Comparison of ENCODE assay signal across 20 cellular contexts in genomic region chr6:2388554-2389324, GRCh38.
A peak's percentile ranks its signal among the peaks of the same experiment; 100 is the strongest.
DNase-seq lines count a peak whose midpoint lies in the region; ATAC-seq, FAIRE-seq and TF ChIP-seq lines count a peak whose summit lies in the region.
"Had no signal": no experiment of that assay in that cellular context is flagged by ENCODE, and none has a peak within 500 bp of the region (broad histone marks: within the 10 kb centered on the region; RNA-seq: fewer than 3 reads in every experiment).

No MANE protein-coding gene starts in this region.

- no peak overlapping the region for H3K23ac ChIP-seq in neuronal stem cell (ENCODE audit: low read depth, low read length, poor library complexity)

- no peak for ATAC-seq in central memory CD8-positive, alpha-beta T cell (replicated peaks; ENCODE audit: extremely low read depth, poor library complexity, severe bottlenecking)
- peak; percentile 20 for ATAC-seq in naive thymus-derived CD4-positive, alpha-beta T cell
- ATAC-seq in pancreas (no peak), GM21390 (IDR thresholded peaks at IDR 0.05; ENCODE audit: unreplicated experiment) (no peak)

- POLR2A ChIA-PET in naive thymus-derived CD4-positive, alpha-beta T cell (lab: Charles Lee), result no interaction called here

- peak overlapping the region; percentile 5 for H3K14ac ChIP-seq in neuronal stem cell (ENCODE audit: low read length)

- WGBS in neuronal stem cell (ENCODE audit: extremely low coverage in 2 of 2, insufficient read length in 2 of 2, insufficient replicate concordance in 1 of 2), 2 donors, result no CpG with 5 or more reads among the region's 11 CpGs
- WGBS in pancreas, 2 donors, result 93 to 97% methylated on average over 11 of the region's 11 CpGs

- TF ChIP-seq CTCF in pancreas (IDR thresholded peaks at IDR 0.05), result no peak

- no peaks in the 10 kb centered on the region for H3K27me3 ChIP-seq in naive thymus-derived CD4-positive, alpha-beta T cell (ENCODE audit: control insufficient read depth in 2 of 2, insufficient read depth in 2 of 2, low read length in 2 of 2)
- H3K27me3 ChIP-seq in neuronal stem cell (ENCODE audit: control insufficient read depth in 3 of 3, insufficient read depth in 3 of 3, low read depth in 1 of 3, low read length in 3 of 3), result no peaks in the 10 kb centered on the region
- no peaks in the 10 kb centered on the region for H3K27me3 ChIP-seq in pancreas

- H3K9me3 Mint-ChIP-seq in central memory CD8-positive, alpha-beta T cell, result no peaks in the 10 kb centered on the region
- peaks cover 0 to 8% (median 0%) of the 10 kb centered on the region in 11 donors for H3K9me3 Mint-ChIP-seq in naive thymus-derived CD4-positive, alpha-beta T cell
- H3K9me3 Mint-ChIP-seq: CD8-positive, alpha-beta memory T cell had no signal

- no peaks in the 10 kb centered on the region for H3K27me3 Mint-ChIP-seq in central memory CD8-positive, alpha-beta T cell
- H3K27me3 Mint-ChIP-seq in naive thymus-derived CD4-positive, alpha-beta T cell, result no peaks in the 10 kb centered on the region
- H3K27me3 Mint-ChIP-seq: CD4-positive, CD25-positive, alpha-beta regulatory T cell; CD8-positive, alpha-beta memory T cell had no signal

- no peak overlapping the region for H3K4me3 ChIP-seq in naive thymus-derived CD4-positive, alpha-beta T cell (ENCODE audit: low read length)
- H3K4me3 ChIP-seq in neuronal stem cell (ENCODE audit: low read length in 2 of 2), result peak overlapping the region in 1 of 2 donors; percentile 2
- no peak overlapping the region for H3K4me3 ChIP-seq in pancreas

- no peak overlapping the region for H3K4me3 Mint-ChIP-seq in central memory CD8-positive, alpha-beta T cell
- no peak overlapping the region for H3K4me3 Mint-ChIP-seq in naive thymus-derived CD4-positive, alpha-beta T cell
- H3K4me3 Mint-ChIP-seq: CD4-positive, CD25-positive, alpha-beta regulatory T cell; CD8-positive, alpha-beta memory T cell; H9 had no signal

- H3K4me1 ChIP-seq in naive thymus-derived CD4-positive, alpha-beta T cell (ENCODE audit: control insufficient read depth in 2 of 2, insufficient read depth in 2 of 2, low read length in 2 of 2), result no peaks in the 10 kb centered on the region
- H3K4me1 ChIP-seq in neuronal stem cell (ENCODE audit: control insufficient read depth in 2 of 2, insufficient read depth in 1 of 2, low read depth in 1 of 2, low read length in 2 of 2), result no peaks in the 10 kb centered on the region
- H3K4me1 ChIP-seq in pancreas, result no peaks in the 10 kb centered on the region
- H3K4me1 ChIP-seq: BE2C, Caco-2 had no signal

- H3K4me1 Mint-ChIP-seq in central memory CD8-positive, alpha-beta T cell, result no peaks in the 10 kb centered on the region
- no peaks in the 10 kb centered on the region for H3K4me1 Mint-ChIP-seq in naive thymus-derived CD4-positive, alpha-beta T cell
- H3K4me1 Mint-ChIP-seq: CD8-positive, alpha-beta memory T cell; H9 had no signal

- no peaks in the 10 kb centered on the region for H3K36me3 ChIP-seq in naive thymus-derived CD4-positive, alpha-beta T cell (ENCODE audit: control insufficient read depth in 2 of 3, insufficient read depth in 3 of 3, low read length in 3 of 3)
- H3K36me3 ChIP-seq in neuronal stem cell (replicated peaks in 1 of 2; ENCODE audit: control insufficient read depth in 2 of 2, insufficient read depth in 2 of 2, low read length in 2 of 2) (no peaks in the 10 kb centered on the region), pancreas (no peaks in the 10 kb centered on the region)
- H3K36me3 ChIP-seq: BE2C had no signal

- no peaks in the 10 kb centered on the region for H3K9me3 ChIP-seq in naive thymus-derived CD4-positive, alpha-beta T cell (ENCODE audit: control insufficient read depth in 2 of 3, low read length in 3 of 3)
- H3K9me3 ChIP-seq in neuronal stem cell (replicated peaks in 1 of 2; ENCODE audit: control insufficient read depth in 2 of 2, insufficient read depth in 1 of 2, low read depth in 1 of 2, low read length in 2 of 2), result no peaks in the 10 kb centered on the region
- no peaks in the 10 kb centered on the region for H3K9me3 ChIP-seq in pancreas
- H3K9me3 ChIP-seq: BE2C, Caco-2 had no signal

- peak; percentile 90 for FAIRE-seq in HTR-8/SVneo (lab: Jason Lieb, UNC)
- FAIRE-seq in pancreas (lab: Jason Lieb, UNC), result no peak
- FAIRE-seq: A204.1, D721Med, G401.6, GM12891 had no signal

- CTCF ChIA-PET in naive thymus-derived CD4-positive, alpha-beta T cell (lab: Charles Lee), result no interaction called here

- no peak overlapping the region for H4K91ac ChIP-seq in neuronal stem cell (ENCODE audit: low read depth, low read length, poor library complexity)

- no peak for DNase-seq in HTR-8/SVneo (ENCODE audit: insufficient read length, low spot score)
- no peak for DNase-seq in central memory CD8-positive, alpha-beta T cell (ENCODE audit: low spot score in 2 of 2)
- DNase-seq in naive thymus-derived CD4-positive, alpha-beta T cell, result no peak
- no peak for DNase-seq in neuronal stem cell (ENCODE audit: low spot score)
- DNase-seq in pancreas, result no peak
- no peak for DNase-seq in putamen (ENCODE audit: low spot score)
- no peak for DNase-seq in NCI-H187 (lab: John Stamatoyannopoulos, UW)
- DNase-seq: ACHN; BE2C; C1 segment of cervical spinal cord; Caco-2; CD4-positive, CD25-positive, alpha-beta regulatory T cell; CD8-positive, alpha-beta memory T cell; GOT3; H9 had no signal

- H4K8ac ChIP-seq in neuronal stem cell (ENCODE audit: low read depth, low read length), result no peak overlapping the region

- no peak overlapping the region for H3K9ac ChIP-seq in neuronal stem cell (ENCODE audit: low read depth, low read length, poor library complexity)

- H3K4me2 ChIP-seq in neuronal stem cell (ENCODE audit: insufficient read depth, low read length, poor library complexity, severe bottlenecking), result no peak overlapping the region

- H3K27ac Mint-ChIP-seq in central memory CD8-positive, alpha-beta T cell (ENCODE audit: low read depth), result peak overlapping the region; percentile 1
- H3K27ac Mint-ChIP-seq in naive thymus-derived CD4-positive, alpha-beta T cell, result no peak overlapping the region
- H3K27ac Mint-ChIP-seq: CD4-positive, CD25-positive, alpha-beta regulatory T cell; CD8-positive, alpha-beta memory T cell had no signal

- no peak overlapping the region for H2AK5ac ChIP-seq in neuronal stem cell (ENCODE audit: low read depth, low read length)

- intact Hi-C loops in naive thymus-derived CD4-positive, alpha-beta T cell (cut with micrococcal nuclease), result no loop called here
- intact Hi-C loops in pancreas (cut with DNase I), result no loop called here

- H2BK120ac ChIP-seq in neuronal stem cell (ENCODE audit: low read depth, low read length), result no peak overlapping the region

- H3K4ac ChIP-seq in neuronal stem cell (ENCODE audit: low read length), result no peak overlapping the region

- H3K27ac ChIP-seq in naive thymus-derived CD4-positive, alpha-beta T cell (ENCODE audit: low read depth, low read length), result no peak overlapping the region
- H3K27ac ChIP-seq in neuronal stem cell (replicated peaks; ENCODE audit: low read length), result no peak overlapping the region
- H3K27ac ChIP-seq in pancreas, result no peak overlapping the region

- H3K18ac ChIP-seq in neuronal stem cell (ENCODE audit: low read length), result no peak overlapping the region

- H3K36me3 Mint-ChIP-seq in central memory CD8-positive, alpha-beta T cell (ENCODE audit: insufficient read depth), result no peaks in the 10 kb centered on the region
- peaks cover 0 to 7% (median 2%) of the 10 kb centered on the region in 5 donors for H3K36me3 Mint-ChIP-seq in naive thymus-derived CD4-positive, alpha-beta T cell

- H2BK15ac ChIP-seq in neuronal stem cell (ENCODE audit: low read length), result no peak overlapping the region

- no peak overlapping the region for H2BK12ac ChIP-seq in neuronal stem cell (ENCODE audit: low read length)

- no peak overlapping the region for H2AFZ ChIP-seq in neuronal stem cell (ENCODE audit: low read length)

- H3K79me1 ChIP-seq in neuronal stem cell (ENCODE audit: low read depth, low read length), result no peaks in the 10 kb centered on the region

- no peak overlapping the region for H2BK5ac ChIP-seq in neuronal stem cell (ENCODE audit: low read length)
